In the genomic region with DNA sequence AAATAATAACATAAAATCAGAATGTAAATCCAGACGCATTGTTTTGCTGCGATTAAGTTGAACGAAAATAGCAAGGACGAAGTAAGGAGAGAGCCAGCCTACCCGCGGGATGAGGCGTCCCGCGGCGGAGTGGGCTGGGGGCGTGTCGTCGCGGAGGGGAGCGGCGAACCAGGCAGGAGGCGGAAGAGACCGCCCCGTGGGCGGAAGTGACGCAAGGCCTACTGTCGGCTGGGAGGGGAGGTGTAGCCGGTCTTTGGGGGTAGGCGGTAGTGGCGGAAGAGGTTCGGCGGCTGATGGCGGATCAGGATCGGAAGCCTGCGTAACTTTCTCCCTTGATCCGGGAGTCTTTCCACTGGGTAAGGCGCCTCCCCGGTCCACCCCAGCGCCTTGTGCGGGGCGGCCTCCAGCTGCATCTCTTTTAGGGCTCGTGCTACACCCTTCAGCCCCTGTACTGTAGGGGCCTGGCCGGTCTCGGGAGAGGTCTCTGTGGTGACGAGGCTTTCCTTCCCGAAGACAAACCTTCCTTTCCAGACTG, we compare ENCODE assay signal across 1 cellular context.
TF ChIP-seq lines count a peak whose summit lies in the region.

A gene (plus strand): TSS at position 249 of the 535 bp plus-strand sequence. CDS start 8,363 bp downstream, outside the sequence.

TF ChIP-seq in K562, 482 proteins besides CTCF, POLR2A, EP300 and RAD21 (continued from another document):
- TF ChIP-seq, protein P1, sequence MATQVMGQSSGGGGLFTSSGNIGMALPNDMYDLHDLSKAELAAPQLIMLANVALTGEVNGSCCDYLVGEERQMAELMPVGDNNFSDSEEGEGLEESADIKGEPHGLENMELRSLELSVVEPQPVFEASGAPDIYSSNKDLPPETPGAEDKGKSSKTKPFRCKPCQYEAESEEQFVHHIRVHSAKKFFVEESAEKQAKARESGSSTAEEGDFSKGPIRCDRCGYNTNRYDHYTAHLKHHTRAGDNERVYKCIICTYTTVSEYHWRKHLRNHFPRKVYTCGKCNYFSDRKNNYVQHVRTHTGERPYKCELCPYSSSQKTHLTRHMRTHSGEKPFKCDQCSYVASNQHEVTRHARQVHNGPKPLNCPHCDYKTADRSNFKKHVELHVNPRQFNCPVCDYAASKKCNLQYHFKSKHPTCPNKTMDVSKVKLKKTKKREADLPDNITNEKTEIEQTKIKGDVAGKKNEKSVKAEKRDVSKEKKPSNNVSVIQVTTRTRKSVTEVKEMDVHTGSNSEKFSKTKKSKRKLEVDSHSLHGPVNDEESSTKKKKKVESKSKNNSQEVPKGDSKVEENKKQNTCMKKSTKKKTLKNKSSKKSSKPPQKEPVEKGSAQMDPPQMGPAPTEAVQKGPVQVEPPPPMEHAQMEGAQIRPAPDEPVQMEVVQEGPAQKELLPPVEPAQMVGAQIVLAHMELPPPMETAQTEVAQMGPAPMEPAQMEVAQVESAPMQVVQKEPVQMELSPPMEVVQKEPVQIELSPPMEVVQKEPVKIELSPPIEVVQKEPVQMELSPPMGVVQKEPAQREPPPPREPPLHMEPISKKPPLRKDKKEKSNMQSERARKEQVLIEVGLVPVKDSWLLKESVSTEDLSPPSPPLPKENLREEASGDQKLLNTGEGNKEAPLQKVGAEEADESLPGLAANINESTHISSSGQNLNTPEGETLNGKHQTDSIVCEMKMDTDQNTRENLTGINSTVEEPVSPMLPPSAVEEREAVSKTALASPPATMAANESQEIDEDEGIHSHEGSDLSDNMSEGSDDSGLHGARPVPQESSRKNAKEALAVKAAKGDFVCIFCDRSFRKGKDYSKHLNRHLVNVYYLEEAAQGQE (CRISPR knock-in tag; IDR thresholded peaks at IDR 0.05; ENCODE audit: low read depth): no peak
- TF ChIP-seq ESRRB (CRISPR knock-in tag; IDR thresholded peaks at IDR 0.05; ENCODE audit: borderline replicate concordance): no peak
- TF ChIP-seq CBX1 (IDR thresholded peaks at IDR 0.05; ENCODE audit: low read depth): no peak
- TF ChIP-seq SIN3A (IDR thresholded peaks at IDR 0.05; ENCODE audit: borderline replicate concordance in 2 of 2, control insufficient read depth in 1 of 2, low read depth in 2 of 2, low read length in 2 of 2): peak in 1 of 2 experiments; percentile 41; a peak in 1 of 4 replicates
TF ChIP-seq in K562: peak in this region for 101.
